12 cellular contexts compared by ENCODE assay signal in genomic region chr7:122595885-122596284, GRCh38.
DNase-seq lines count a peak whose midpoint lies in the region; ATAC-seq and TF ChIP-seq lines count a peak whose summit lies in the region.
"Had no signal": no experiment of that assay in that cellular context is flagged by ENCODE, and none has a peak within 500 bp of the region (broad histone marks: within the 10 kb centered on the region; RNA-seq: fewer than 3 reads in every experiment).

No MANE protein-coding gene starts in this region.

- H4K20me1 ChIP-seq in GM23338 (replicated peaks; ENCODE audit: insufficient read depth), result no peaks in the 10 kb centered on the region

- H3K9me3 ChIP-seq in body of pancreas, result no peaks in the 10 kb centered on the region
- H3K9me3 ChIP-seq: A549, BE2C had no signal

- WGBS in body of pancreas, 2 donors, result 45 to 64% methylated on average over 1 of the region's 1 CpG

- peaks cover 27% of the 10 kb centered on the region for H3K9me3 Mint-ChIP-seq in GM23338
- no peaks in the 10 kb centered on the region for H3K9me3 Mint-ChIP-seq in stimulated activated memory B cell treated with anti-CD40 and anti-IgM and Interleukin-4, amounts not matched to agents 10 μg/mL and 1 μg/mL and 100 μg/mL, for 72 hours

- no peak for TF ChIP-seq POLR2A in body of pancreas (IDR thresholded peaks at IDR 0.05)

- DNase-seq in D341Med (ENCODE audit: low spot score) (peak; percentile 6), GM23338 (ENCODE audit: low spot score) (no peak), body of pancreas (peak in 3 of 4 donors; percentile 31 to 49 (median 43)), GM03348 (ENCODE audit: low spot score) (no peak)
- DNase-seq: BE2C; CD4-positive, alpha-beta memory T cell; GOT3; H9 had no signal

- no peak overlapping the region for H2AFZ ChIP-seq in GM23338

- H3K27ac Mint-ChIP-seq in GM23338, result 0 out of 2 replicates have a peak overlapping the region, but pooled peaks have one; percentile 23
- no peak overlapping the region for H3K27ac Mint-ChIP-seq in stimulated activated memory B cell treated with anti-CD40 and anti-IgM and Interleukin-4, amounts not matched to agents 10 μg/mL and 1 μg/mL and 100 μg/mL, for 72 hours
- H3K27ac Mint-ChIP-seq: CD4-positive, alpha-beta memory T cell; H9 had no signal

- 0 out of 2 replicates have a peak overlapping the region, but pooled peaks have one; percentile 13 for H3K27ac ChIP-seq in GM23338 (ENCODE audit: low read depth)
- no peak overlapping the region for H3K27ac ChIP-seq in body of pancreas
- H3K27ac ChIP-seq: A549, C4-2B had no signal

- no peaks in the 10 kb centered on the region for H3K27me3 Mint-ChIP-seq in GM23338 (ENCODE audit: insufficient read depth, low read depth, poor library complexity)
- H3K27me3 Mint-ChIP-seq in stimulated activated memory B cell treated with anti-CD40 and anti-IgM and Interleukin-4, amounts not matched to agents 10 μg/mL and 1 μg/mL and 100 μg/mL, for 72 hours, result no peaks in the 10 kb centered on the region
- H3K27me3 Mint-ChIP-seq: CD4-positive, alpha-beta memory T cell had no signal

- no peaks in the 10 kb centered on the region for H3F3A ChIP-seq in GM23338 (replicated peaks; ENCODE audit: low read depth)

- intact Hi-C loops in body of pancreas (cut with DNase I), result no loop called here

- H3K4me1 ChIP-seq in GM23338 (ENCODE audit: insufficient read depth) (no peaks in the 10 kb centered on the region), body of pancreas (no peaks in the 10 kb centered on the region)
- H3K4me1 ChIP-seq: A549, BE2C had no signal

- H3K36me3 ChIP-seq in GM23338 (ENCODE audit: insufficient read depth) (no peaks in the 10 kb centered on the region), body of pancreas (replicated peaks in 1 of 2; ENCODE audit: insufficient read depth in 1 of 2, low read depth in 2 of 2) (no peaks in the 10 kb centered on the region)
- H3K36me3 ChIP-seq: BE2C had no signal

- TF ChIP-seq CTCF in GM23338 (conservative IDR thresholded peaks at IDR 0.05; ENCODE audit: low read depth in 2 of 2), result no peak
- TF ChIP-seq CTCF in body of pancreas (IDR thresholded peaks at IDR 0.05), result no peak

- peaks cover 21% of the 10 kb centered on the region for H3K36me3 Mint-ChIP-seq in GM23338 (ENCODE audit: low read depth)
- H3K36me3 Mint-ChIP-seq in stimulated activated memory B cell treated with anti-CD40 and anti-IgM and Interleukin-4, amounts not matched to agents 10 μg/mL and 1 μg/mL and 100 μg/mL, for 72 hours, result no peaks in the 10 kb centered on the region
- H3K36me3 Mint-ChIP-seq: CD4-positive, alpha-beta memory T cell had no signal

- H3K79me2 ChIP-seq in GM23338 (replicated peaks; ENCODE audit: insufficient read depth), result no peaks in the 10 kb centered on the region

- ATAC-seq in GM23338, result no peak
- ATAC-seq in body of pancreas, result no peak
- peak; percentile 16 for ATAC-seq in stimulated activated memory B cell treated with anti-CD40 and anti-IgM and Interleukin-4, amounts not matched to agents 10 μg/mL and 1 μg/mL and 100 μg/mL, for 72 hours
- no peak for ATAC-seq in GM21576 (IDR thresholded peaks at IDR 0.05; ENCODE audit: unreplicated experiment)
- ATAC-seq: A549 had no signal

- H3K4me2 ChIP-seq in GM23338, result no peak overlapping the region
- H3K4me2 ChIP-seq: A549 had no signal

- peaks cover 4% of the 10 kb centered on the region for H3K4me1 Mint-ChIP-seq in GM23338
- no peaks in the 10 kb centered on the region for H3K4me1 Mint-ChIP-seq in stimulated activated memory B cell treated with anti-CD40 and anti-IgM and Interleukin-4, amounts not matched to agents 10 μg/mL and 1 μg/mL and 100 μg/mL, for 72 hours
- H3K4me1 Mint-ChIP-seq: CD4-positive, alpha-beta memory T cell had no signal

- H3K4me3 ChIP-seq in GM23338, result no peak overlapping the region
- no peak overlapping the region for H3K4me3 ChIP-seq in body of pancreas
- H3K4me3 ChIP-seq: A549 had no signal

- H3K4me3 Mint-ChIP-seq in GM23338, result no peak overlapping the region
- no peak overlapping the region for H3K4me3 Mint-ChIP-seq in stimulated activated memory B cell treated with anti-CD40 and anti-IgM and Interleukin-4, amounts not matched to agents 10 μg/mL and 1 μg/mL and 100 μg/mL, for 72 hours
- H3K4me3 Mint-ChIP-seq: CD4-positive, alpha-beta memory T cell; H9 had no signal

- H3K9me2 ChIP-seq in GM23338 (ENCODE audit: insufficient read depth), result no peaks in the 10 kb centered on the region

- H3K27me3 ChIP-seq in GM23338 (ENCODE audit: insufficient read depth) (no peaks in the 10 kb centered on the region), body of pancreas (no peaks in the 10 kb centered on the region)
- H3K27me3 ChIP-seq: BE2C had no signal

TF ChIP-seq in GM23338, 12 proteins besides CTCF, POLR2A, EP300 and RAD21 (continues in another document):
- TF ChIP-seq ZNF331 (CRISPR knock-in tag; IDR thresholded peaks at IDR 0.05; ENCODE audit: low read depth), result no peak
- no peak for TF ChIP-seq ZNF114 (CRISPR knock-in tag; IDR thresholded peaks at IDR 0.05)
- no peak for TF ChIP-seq JUNB (IDR thresholded peaks at IDR 0.05; ENCODE audit: unreplicated experiment)
- TF ChIP-seq EZH2 (IDR thresholded peaks at IDR 0.05; ENCODE audit: low read depth, unreplicated experiment), result no peak
- no peak for TF ChIP-seq REST (IDR thresholded peaks at IDR 0.05; ENCODE audit: unreplicated experiment)
- no peak for TF ChIP-seq EZH2phosphoT487 (IDR thresholded peaks at IDR 0.05; ENCODE audit: unreplicated experiment)
- no peak for TF ChIP-seq NANOG (IDR thresholded peaks at IDR 0.05; ENCODE audit: borderline replicate concordance)
- TF ChIP-seq CREB1 (CRISPR knock-in tag; IDR thresholded peaks at IDR 0.05; ENCODE audit: low read depth), result no peak
- no peak for TF ChIP-seq ETS1 (IDR thresholded peaks at IDR 0.05)
- TF ChIP-seq STAT1 (IDR thresholded peaks at IDR 0.05; ENCODE audit: unreplicated experiment), result no peak

Comparison
In these comparisons a context has a peak if more than half of its experiments do, and no peak if none do; other contexts are left out.
1. DNase-seq: peak in D341Med (single experiment) and body of pancreas (3 of 4); none in GM23338 (single experiment) and GM03348 (single experiment).